Comparison of ENCODE assay signal across 14 cellular contexts in genomic region chr3:77562089-77562488, GRCh38.
DNase-seq lines count a peak whose midpoint lies in the region; TF ChIP-seq lines count a peak whose summit lies in the region.
"Had no signal": no experiment of that assay in that cellular context is flagged by ENCODE, and none has a peak within 500 bp of the region (broad histone marks: within the 10 kb centered on the region; RNA-seq: fewer than 3 reads in every experiment).

No MANE protein-coding gene starts in this region.

- H4K20me1 ChIP-seq in Karpas-422 (ENCODE audit: insufficient read depth, low read depth, low read length), result no peaks in the 10 kb centered on the region
- H4K20me1 ChIP-seq: BLaER1 treated with 17β-estradiol and CSF1 and Interleukin-3, amounts not matched to agents 10 nM and 100 nM had no signal

- peak overlapping the region; percentile 74; the same call in 1 of the 2 replicates for H2AFZ ChIP-seq in Karpas-422 (ENCODE audit: low read length)
- H2AFZ ChIP-seq: GM23248 had no signal

- H3K27ac ChIP-seq in Karpas-422 (ENCODE audit: low read length), result no peak overlapping the region
- H3K27ac ChIP-seq: BLaER1 treated with 17β-estradiol and CSF1 and Interleukin-3, amounts not matched to agents 10 nM and 100 nM; GM23248 had no signal

- H3K4me1 ChIP-seq in Karpas-422 (ENCODE audit: low read length), result peaks cover 14% of the 10 kb centered on the region
- H3K4me1 ChIP-seq: BLaER1 treated with 17β-estradiol and CSF1 and Interleukin-3, amounts not matched to agents 10 nM and 100 nM had no signal

- H3K79me2 ChIP-seq in Karpas-422 (ENCODE audit: low read length), result no peaks in the 10 kb centered on the region

- H3K9me3 ChIP-seq in Karpas-422 (ENCODE audit: low read length), result no peaks in the 10 kb centered on the region
- H3K9me3 ChIP-seq: BLaER1 treated with 17β-estradiol and CSF1 and Interleukin-3, amounts not matched to agents 10 nM and 100 nM; HAP-1 had no signal

- no peaks in the 10 kb centered on the region; the same call in 1 of the 2 replicates for H3K36me3 ChIP-seq in Karpas-422 (ENCODE audit: insufficient read depth, low read length)
- H3K36me3 ChIP-seq: BLaER1 treated with 17β-estradiol and CSF1 and Interleukin-3, amounts not matched to agents 10 nM and 100 nM; HAP-1 had no signal

- H3K4me2 ChIP-seq in Karpas-422 (ENCODE audit: low read depth, low read length, poor library complexity, severe bottlenecking), result no peak overlapping the region
- H3K4me2 ChIP-seq: BLaER1 treated with 17β-estradiol and CSF1 and Interleukin-3, amounts not matched to agents 10 nM and 100 nM had no signal

- TF ChIP-seq CTCF in foreskin fibroblast (IDR thresholded peaks at IDR 0.05; ENCODE audit: low read depth, low read length), result no peak

- H3K4me3 ChIP-seq in Karpas-422 (ENCODE audit: low read length) (no peak overlapping the region), foreskin fibroblast (ENCODE audit: low read depth in 1 of 2, low read length in 2 of 2) (no peak overlapping the region)
- H3K4me3 ChIP-seq: BLaER1 treated with 17β-estradiol and CSF1 and Interleukin-3, amounts not matched to agents 10 nM and 100 nM; GM12878; GM23248; HAP-1; K562 had no signal

- DNase-seq in Karpas-422 (no peak), fibroblast of gingiva (ENCODE audit: low read depth) (peak; percentile 2), kidney tubule cell (ENCODE audit: low spot score) (peak; percentile 40), foreskin fibroblast (no peak), NCI-H2081 treated with DMSO at 0.1 percent for 48 hours (lab: John Stamatoyannopoulos, UW) (no peak), NCI-H187 (lab: John Stamatoyannopoulos, UW) (no peak)
- DNase-seq: DMS 273 treated with DMSO at 0.1 percent for 48 hours, DND-41, EL, GM23248 had no signal

- H3K27me3 ChIP-seq in Karpas-422 (ENCODE audit: low read length), result no peaks in the 10 kb centered on the region
- H3K27me3 ChIP-seq: BLaER1 treated with 17β-estradiol and CSF1 and Interleukin-3, amounts not matched to agents 10 nM and 100 nM had no signal

- no peak overlapping the region for H3K9ac ChIP-seq in Karpas-422 (ENCODE audit: low read length)
- H3K9ac ChIP-seq: BLaER1 treated with 17β-estradiol and CSF1 and Interleukin-3, amounts not matched to agents 10 nM and 100 nM; GM23248 had no signal

- H3K9me2 ChIP-seq in Karpas-422 (replicated peaks; ENCODE audit: insufficient read depth, low read length), result no peaks in the 10 kb centered on the region

Comparison
In these comparisons a context has a peak if more than half of its experiments do, and no peak if none do; other contexts are left out.
1. DNase-seq: peak in fibroblast of gingiva (single experiment) and kidney tubule cell (single experiment); none in Karpas-422 (single experiment), foreskin fibroblast (0 of 2), NCI-H2081 treated with DMSO at 0.1 percent for 48 hours (single experiment) and NCI-H187 (0 of 2).